8 cellular contexts compared by ENCODE assay signal in the genomic region with DNA sequence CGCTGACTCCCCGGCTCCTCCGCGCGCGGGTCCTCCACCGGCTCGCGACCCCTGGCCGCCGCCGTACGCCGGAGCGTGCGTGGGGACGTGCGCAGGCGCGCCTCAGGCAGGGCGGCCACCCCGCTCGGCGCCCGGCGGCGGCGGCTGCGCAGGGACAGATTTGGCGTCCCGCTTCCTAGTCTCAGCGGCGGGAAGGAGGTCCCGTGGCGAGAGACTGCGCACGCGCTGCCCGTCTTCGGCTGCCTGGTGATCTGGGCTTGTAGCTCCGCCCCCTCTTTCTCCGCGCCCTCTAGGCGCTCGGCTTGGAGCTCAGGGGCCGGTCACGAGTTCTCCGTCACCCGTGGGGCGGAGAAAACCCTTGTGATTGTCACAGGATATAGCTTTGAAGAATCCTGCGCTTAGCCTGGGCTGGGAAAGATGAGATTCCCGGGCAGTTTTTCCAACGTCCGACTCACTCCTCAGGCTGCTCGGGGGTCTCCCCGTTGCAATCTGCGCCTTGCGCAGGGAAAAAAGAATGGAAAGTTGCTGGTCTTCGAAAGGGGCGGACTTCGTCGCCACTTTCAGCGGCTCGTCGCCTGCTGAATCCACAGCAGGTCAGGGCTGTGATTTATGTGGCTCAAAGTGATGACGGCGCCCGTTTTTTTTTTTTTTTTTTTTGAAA. TPM values are rescaled to one million over a fixed set of nuclear protein-coding genes. Genes with fewer than 3 reads are reported as not detected.
DNase-seq lines count a peak whose midpoint lies in the region; ATAC-seq and TF ChIP-seq lines count a peak whose summit lies in the region.

A gene with protein sequence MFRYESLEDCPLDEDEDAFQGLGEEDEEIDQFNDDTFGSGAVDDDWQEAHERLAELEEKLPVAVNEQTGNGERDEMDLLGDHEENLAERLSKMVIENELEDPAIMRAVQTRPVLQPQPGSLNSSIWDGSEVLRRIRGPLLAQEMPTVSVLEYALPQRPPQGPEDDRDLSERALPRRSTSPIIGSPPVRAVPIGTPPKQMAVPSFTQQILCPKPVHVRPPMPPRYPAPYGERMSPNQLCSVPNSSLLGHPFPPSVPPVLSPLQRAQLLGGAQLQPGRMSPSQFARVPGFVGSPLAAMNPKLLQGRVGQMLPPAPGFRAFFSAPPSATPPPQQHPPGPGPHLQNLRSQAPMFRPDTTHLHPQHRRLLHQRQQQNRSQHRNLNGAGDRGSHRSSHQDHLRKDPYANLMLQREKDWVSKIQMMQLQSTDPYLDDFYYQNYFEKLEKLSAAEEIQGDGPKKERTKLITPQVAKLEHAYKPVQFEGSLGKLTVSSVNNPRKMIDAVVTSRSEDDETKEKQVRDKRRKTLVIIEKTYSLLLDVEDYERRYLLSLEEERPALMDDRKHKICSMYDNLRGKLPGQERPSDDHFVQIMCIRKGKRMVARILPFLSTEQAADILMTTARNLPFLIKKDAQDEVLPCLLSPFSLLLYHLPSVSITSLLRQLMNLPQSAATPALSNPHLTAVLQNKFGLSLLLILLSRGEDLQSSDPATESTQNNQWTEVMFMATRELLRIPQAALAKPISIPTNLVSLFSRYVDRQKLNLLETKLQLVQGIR (minus strand): TSS at position 88 of the 661 bp plus-strand sequence. CDS start 142 bp downstream, outside the sequence.

- peaks cover 45% of the 10 kb centered on the region for H3K4me1 Mint-ChIP-seq in activated T-cell treated with anti-CD3 and anti-CD28 coated beads, Interleukin-2, amount 50 U/mL, for 24 hours (ENCODE audit: low read depth)

- peaks cover 13 to 17% of the 10 kb centered on the region in 2 donors for H3K36me3 ChIP-seq in mucosa of rectum (ENCODE audit: control insufficient read depth in 2 of 2, insufficient read depth in 2 of 2, low read length in 2 of 2)

- no peaks in the 10 kb centered on the region for H3K9me3 ChIP-seq in mucosa of rectum (ENCODE audit: control insufficient read depth in 2 of 2, low read length in 2 of 2)

- H3K27me3 Mint-ChIP-seq in activated T-cell treated with anti-CD3 and anti-CD28 coated beads, Interleukin-2, amount 50 U/mL, for 24 hours = no peaks in the 10 kb centered on the region

- ATAC-seq in GM21717 (IDR thresholded peaks at IDR 0.05; ENCODE audit: unreplicated experiment) = peak; percentile 91

- peak within 1 kb of the TSS; percentile 70 to 96 for H3K4me3 ChIP-seq in mucosa of rectum (ENCODE audit: low read length in 2 of 2)

- peaks cover 46% of the 10 kb centered on the region for H3K36me3 Mint-ChIP-seq in activated T-cell treated with anti-CD3 and anti-CD28 coated beads, Interleukin-2, amount 50 U/mL, for 24 hours (ENCODE audit: low read depth)

- peak within 1 kb of the TSS; percentile 98 for H3K27ac ChIP-seq in mucosa of rectum (ENCODE audit: low read depth in 2 of 2, low read length in 2 of 2)

- DNase-seq in DMS153 treated with DMSO at 0.1 percent for 48 hours (lab: John Stamatoyannopoulos, UW; ENCODE audit: unreplicated experiment) = peak; percentile 97
- DNase-seq in KBM-7 = peak; percentile 99
- DNase-seq in activated T-cell treated with anti-CD3 and anti-CD28 coated beads, Interleukin-2, amount 50 U/mL, for 24 hours = peak; percentile 97
- peak; percentile 98 to 99 for DNase-seq in erythroblast (lab: John Stamatoyannopoulos, UW)
- peak; percentile 98 for DNase-seq in stimulated activated CD8-positive, alpha-beta memory T cell treated with anti-CD3 and anti-CD28 coated beads, Interleukin-4, amount 100 ng/mL, for 48 hours

- in situ Hi-C loops in KBM-7 (cut with MboI; ENCODE audit: low pct_unique_long_range_greater_than_20kb, low sequenced_read_pairs) = no loop called here

- peak; percentile 69 for TF ChIP-seq POLR2A in erythroblast (IDR thresholded peaks at IDR 0.05; ENCODE audit: low read length)

- peaks cover 17 to 18% of the 10 kb centered on the region in 2 donors for H3K4me1 ChIP-seq in mucosa of rectum (ENCODE audit: control insufficient read depth in 2 of 2, insufficient read depth in 2 of 2, low read length in 2 of 2)

- H3K27me3 ChIP-seq in mucosa of rectum (ENCODE audit: control insufficient read depth in 2 of 2, insufficient read depth in 2 of 2, low read length in 2 of 2) = no peaks in the 10 kb centered on the region

- peak within 1 kb of the TSS; percentile 86 to 98 for H3K9ac ChIP-seq in mucosa of rectum (ENCODE audit: low read depth in 1 of 2, low read length in 2 of 2)

- H3K9me3 Mint-ChIP-seq in activated T-cell treated with anti-CD3 and anti-CD28 coated beads, Interleukin-2, amount 50 U/mL, for 24 hours = no peaks in the 10 kb centered on the region

- H3K4me3 Mint-ChIP-seq in activated T-cell treated with anti-CD3 and anti-CD28 coated beads, Interleukin-2, amount 50 U/mL, for 24 hours = peak within 1 kb of the TSS; percentile 91

- peak within 1 kb of the TSS; percentile 97 for H3K27ac Mint-ChIP-seq in activated T-cell treated with anti-CD3 and anti-CD28 coated beads, Interleukin-2, amount 50 U/mL, for 24 hours

TF ChIP-seq in PFSK-1, 5 proteins besides CTCF, POLR2A, EP300 and RAD21:
- TF ChIP-seq POLR2AphosphoS5 (IDR thresholded peaks at IDR 0.05; ENCODE audit: low read depth, low read length) = peak; percentile 92
- TF ChIP-seq FOXP2 (optimal IDR thresholded peaks at IDR 0.05; ENCODE audit: borderline replicate concordance, extremely low read depth, extremely low read length, insufficient read depth) = no peak
- peak; percentile 75; the same call in 1 of the 2 replicates for TF ChIP-seq SIN3A (IDR thresholded peaks at IDR 0.05; ENCODE audit: borderline replicate concordance, insufficient read depth, low read length)
- peak; percentile 84; the same call in 1 of the 2 replicates for TF ChIP-seq TAF1 (IDR thresholded peaks at IDR 0.05; ENCODE audit: borderline replicate concordance, insufficient read depth, low read length)
- TF ChIP-seq, protein P1, sequence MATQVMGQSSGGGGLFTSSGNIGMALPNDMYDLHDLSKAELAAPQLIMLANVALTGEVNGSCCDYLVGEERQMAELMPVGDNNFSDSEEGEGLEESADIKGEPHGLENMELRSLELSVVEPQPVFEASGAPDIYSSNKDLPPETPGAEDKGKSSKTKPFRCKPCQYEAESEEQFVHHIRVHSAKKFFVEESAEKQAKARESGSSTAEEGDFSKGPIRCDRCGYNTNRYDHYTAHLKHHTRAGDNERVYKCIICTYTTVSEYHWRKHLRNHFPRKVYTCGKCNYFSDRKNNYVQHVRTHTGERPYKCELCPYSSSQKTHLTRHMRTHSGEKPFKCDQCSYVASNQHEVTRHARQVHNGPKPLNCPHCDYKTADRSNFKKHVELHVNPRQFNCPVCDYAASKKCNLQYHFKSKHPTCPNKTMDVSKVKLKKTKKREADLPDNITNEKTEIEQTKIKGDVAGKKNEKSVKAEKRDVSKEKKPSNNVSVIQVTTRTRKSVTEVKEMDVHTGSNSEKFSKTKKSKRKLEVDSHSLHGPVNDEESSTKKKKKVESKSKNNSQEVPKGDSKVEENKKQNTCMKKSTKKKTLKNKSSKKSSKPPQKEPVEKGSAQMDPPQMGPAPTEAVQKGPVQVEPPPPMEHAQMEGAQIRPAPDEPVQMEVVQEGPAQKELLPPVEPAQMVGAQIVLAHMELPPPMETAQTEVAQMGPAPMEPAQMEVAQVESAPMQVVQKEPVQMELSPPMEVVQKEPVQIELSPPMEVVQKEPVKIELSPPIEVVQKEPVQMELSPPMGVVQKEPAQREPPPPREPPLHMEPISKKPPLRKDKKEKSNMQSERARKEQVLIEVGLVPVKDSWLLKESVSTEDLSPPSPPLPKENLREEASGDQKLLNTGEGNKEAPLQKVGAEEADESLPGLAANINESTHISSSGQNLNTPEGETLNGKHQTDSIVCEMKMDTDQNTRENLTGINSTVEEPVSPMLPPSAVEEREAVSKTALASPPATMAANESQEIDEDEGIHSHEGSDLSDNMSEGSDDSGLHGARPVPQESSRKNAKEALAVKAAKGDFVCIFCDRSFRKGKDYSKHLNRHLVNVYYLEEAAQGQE (IDR thresholded peaks at IDR 0.05; ENCODE audit: insufficient read depth in 1 of 2, low read depth in 2 of 2, low read length in 2 of 2) = no peak

RNA-seq across cellular contexts. Expression of the gene that starts here (rescaled TPM):
- 28.8 TPM for polyA plus RNA-seq in PFSK-1 (2012; ENCODE audit: insufficient read length, low read depth)

Comparison
In these comparisons a context has a peak if more than half of its experiments do, and no peak if none do; other contexts are left out.
1. Peak in every context shown above with its lines: DNase-seq, ATAC-seq, H3K4me3 ChIP-seq and H3K27ac ChIP-seq.